8 cellular contexts compared by ENCODE assay signal in genomic region chr6:683742-684440, GRCh38. TPM values are rescaled to one million over a fixed set of nuclear protein-coding genes. Genes with fewer than 3 reads are reported as not detected.
A peak's percentile ranks its signal among the peaks of the same experiment; 100 is the strongest.
DNase-seq lines count a peak whose midpoint lies in the region; ATAC-seq and TF ChIP-seq lines count a peak whose summit lies in the region.

No MANE protein-coding gene starts in this region.

- no peaks in the 10 kb centered on the region for H3K27me3 Mint-ChIP-seq in activated naive CD8-positive, alpha-beta T cell

- ATAC-seq in DND-41 (ENCODE audit: insufficient read depth, low read depth) (peak; percentile 91), thoracic aorta (ENCODE audit: insufficient number of reproducible peaks, low FRiP score, low read depth) (no peak)

- TF ChIP-seq CTCF in DND-41 (IDR thresholded peaks at IDR 0.05; ENCODE audit: borderline replicate concordance, extremely low read depth, low read length, poor library complexity, severe bottlenecking) (no peak), Loucy (conservative IDR thresholded peaks at IDR 0.05; ENCODE audit: low read length) (no peak), thoracic aorta (IDR thresholded peaks at IDR 0.05) (no peak), OCI-LY7 (conservative IDR thresholded peaks at IDR 0.05; ENCODE audit: low read length) (no peak), GM10266 (IDR thresholded peaks at IDR 0.05; ENCODE audit: control insufficient read depth, insufficient read depth, low read depth, missing control alignments) (no peak)

- intact Hi-C loops in OCI-LY7 (cut with micrococcal nuclease; ENCODE audit: unreplicated experiment): no loop called here

- H3K27me3 ChIP-seq in DND-41 (ENCODE audit: insufficient read depth, low read length, poor library complexity): no peaks in the 10 kb centered on the region
- H3K27me3 ChIP-seq in Loucy (ENCODE audit: insufficient read depth, low read length, poor library complexity, severe bottlenecking): no peaks in the 10 kb centered on the region
- H3K27me3 ChIP-seq in thoracic aorta (replicated peaks; ENCODE audit: insufficient read depth): no peaks in the 10 kb centered on the region

- no peak overlapping the region for H3K9ac ChIP-seq in DND-41 (ENCODE audit: low read depth, low read length)
- peak overlapping the region; percentile 63 for H3K9ac ChIP-seq in Loucy (ENCODE audit: low read depth, low read length, poor library complexity, severe bottlenecking)

- H3K4me3 Mint-ChIP-seq in activated naive CD8-positive, alpha-beta T cell: peak overlapping the region; percentile 58

- no TSS peak for BruUV-seq in OCI-LY7 (replicated peaks; lab: Mats Ljungman, UMichigan)

- H3K79me2 ChIP-seq in DND-41 (ENCODE audit: insufficient read depth, low read length) (peaks cover 72% of the 10 kb centered on the region), Loucy (ENCODE audit: insufficient read depth, low read length) (peaks cover 86% of the 10 kb centered on the region), OCI-LY7 (ENCODE audit: insufficient read depth, low read depth, low read length) (no peaks in the 10 kb centered on the region)

- peak; percentile 60 for DNase-seq in DND-41
- DNase-seq in iPS-NIHi11 (ENCODE audit: low spot score): peak; percentile 82
- DNase-seq in thoracic aorta (ENCODE audit: low spot score): no peak
- DNase-seq in mesenteric fat pad (ENCODE audit: low spot score): no peak
- DNase-seq in OCI-LY7 (ENCODE audit: low spot score): no peak
- DNase-seq in GM10266 (ENCODE audit: extremely low spot score): no peak

- no peaks in the 10 kb centered on the region for H3F3A ChIP-seq in Loucy (ENCODE audit: low read depth)

- H3K9me2 ChIP-seq in Loucy (replicated peaks; ENCODE audit: low read depth, low read length) (no peaks in the 10 kb centered on the region), OCI-LY7 (ENCODE audit: insufficient read depth, low read length) (no peaks in the 10 kb centered on the region)

- POLR2A ChIA-PET in OCI-LY7 (lab: Charles Lee): interaction anchor here (0.7 to 1.4 kb wide), 7 partner anchors 9 to 482 kb away, joined by 3 to 4 read pairs (median 3); no protein-coding TSS in a partner anchor

- peaks cover 4% of the 10 kb centered on the region for H3K36me3 Mint-ChIP-seq in activated naive CD8-positive, alpha-beta T cell

- peaks cover 14% of the 10 kb centered on the region for H3K4me1 ChIP-seq in DND-41 (ENCODE audit: insufficient read depth, low read length)
- H3K4me1 ChIP-seq in Loucy (ENCODE audit: insufficient read depth, low read length, poor library complexity, severe bottlenecking): peaks cover 61% of the 10 kb centered on the region
- H3K4me1 ChIP-seq in thoracic aorta (ENCODE audit: control insufficient read depth in 1 of 2, low read depth in 2 of 2): peaks cover 4 to 11% of the 10 kb centered on the region in 2 donors
- H3K4me1 ChIP-seq in OCI-LY7 (ENCODE audit: insufficient read depth, low read length, poor library complexity, severe bottlenecking): peaks cover 7% of the 10 kb centered on the region

- H2AFZ ChIP-seq in DND-41 (ENCODE audit: low read depth, low read length) (no peak overlapping the region), Loucy (ENCODE audit: low read length) (no peak overlapping the region), OCI-LY7 (ENCODE audit: low read length) (no peak overlapping the region)

- H3K4me2 ChIP-seq in DND-41 (ENCODE audit: insufficient read depth, low read length) (peak overlapping the region; percentile 37; the same call in 1 of the 2 replicates), Loucy (ENCODE audit: low read depth, low read length, poor library complexity, severe bottlenecking) (peak overlapping the region; percentile 81), OCI-LY7 (ENCODE audit: low read length) (no peak overlapping the region)

- CTCF ChIA-PET in OCI-LY7 (lab: Charles Lee; ENCODE audit: unreplicated experiment): no interaction called here

- H3K9me3 ChIP-seq in DND-41 (ENCODE audit: insufficient read depth, low read length, severe bottlenecking): no peaks in the 10 kb centered on the region
- no peaks in the 10 kb centered on the region for H3K9me3 ChIP-seq in Loucy (ENCODE audit: insufficient read depth, low read depth, low read length)
- H3K9me3 ChIP-seq in thoracic aorta: no peaks in the 10 kb centered on the region
- H3K9me3 ChIP-seq in OCI-LY7 (ENCODE audit: low read length): no peaks in the 10 kb centered on the region

- H3K27ac ChIP-seq in DND-41 (ENCODE audit: low read length) (no peak overlapping the region), thoracic aorta (no peak overlapping the region), OCI-LY7 (ENCODE audit: low read depth, low read length, poor library complexity, severe bottlenecking) (no peak overlapping the region)

- peaks cover 40% of the 10 kb centered on the region for H4K20me1 ChIP-seq in DND-41 (ENCODE audit: insufficient read depth, low read length)
- H4K20me1 ChIP-seq in Loucy (ENCODE audit: insufficient read depth, low read length, poor library complexity, severe bottlenecking): peaks cover 21% of the 10 kb centered on the region
- no peaks in the 10 kb centered on the region for H4K20me1 ChIP-seq in OCI-LY7 (ENCODE audit: insufficient read depth, low read length)

- H3K4me3 ChIP-seq in DND-41 (ENCODE audit: low read depth in 1 of 2, low read length in 2 of 2) (no peak overlapping the region), Loucy (ENCODE audit: low read length, poor library complexity, severe bottlenecking) (peak overlapping the region; percentile 69), thoracic aorta (peak overlapping the region; percentile 3), OCI-LY7 (ENCODE audit: low read depth, low read length, poor library complexity, severe bottlenecking) (no peak overlapping the region)

- H3K4me1 Mint-ChIP-seq in activated naive CD8-positive, alpha-beta T cell (ENCODE audit: low read depth): peaks cover 56% of the 10 kb centered on the region

- H3K36me3 ChIP-seq in DND-41 (ENCODE audit: insufficient read depth, low read length): peaks cover 9% of the 10 kb centered on the region; the same call in 1 of the 2 replicates
- no peaks in the 10 kb centered on the region for H3K36me3 ChIP-seq in Loucy (ENCODE audit: insufficient read depth, low read length)
- H3K36me3 ChIP-seq in thoracic aorta: no peaks in the 10 kb centered on the region
- peaks cover 10% of the 10 kb centered on the region; the same call in 1 of the 2 replicates for H3K36me3 ChIP-seq in OCI-LY7 (ENCODE audit: insufficient read depth, low read length)

- peak overlapping the region; percentile 41 for H3K27ac Mint-ChIP-seq in activated naive CD8-positive, alpha-beta T cell

- H3K9me3 Mint-ChIP-seq in activated naive CD8-positive, alpha-beta T cell (ENCODE audit: low read depth): no peaks in the 10 kb centered on the region

RNA-seq across cellular contexts. Expression of gene EXOC2, which starts 9.0 kb away (rescaled TPM):
- total RNA-seq in thoracic aorta (10 to 100 TPM; 17.2 to 24.1 TPM), mesenteric fat pad (15.3 TPM), OCI-LY7 (2022) (24.8 and 26.4 TPM in 2 replicates)
- total RNA-seq in OCI-LY7 (2014; rRNA removed; shearing (Covaris generic)): 16.5 and 22.5 TPM in 2 replicates

RNA-seq across cellular contexts. Expression of gene HUS1B, which starts 27.0 kb away (rescaled TPM):
- 1 to 10 TPM in 1 of 2 donors, under 1 TPM in 1; 0.71 to 2.6 TPM for total RNA-seq in thoracic aorta
- total RNA-seq in mesenteric fat pad: 0.77 TPM
- total RNA-seq in OCI-LY7 (2014; rRNA removed; shearing (Covaris generic)): 3.1 and 3.8 TPM in 2 replicates
- total RNA-seq in OCI-LY7 (2022): 1.6 and 1.7 TPM in 2 replicates

Comparison
In these comparisons a context has a peak if more than half of its experiments do, and no peak if none do; other contexts are left out.
1. DNase-seq: peak in DND-41 (single experiment) and iPS-NIHi11 (single experiment); none in thoracic aorta (single experiment), mesenteric fat pad (single experiment), OCI-LY7 (single experiment) and GM10266 (single experiment).
2. H3K4me3 ChIP-seq: peak in Loucy (single experiment) and thoracic aorta (single experiment); none in DND-41 (0 of 2) and OCI-LY7 (single experiment).